In genomic region chr11:122632178-122632824, GRCh38 we compare ENCODE assay signal across 19 cellular contexts. TPM values are rescaled to one million over a fixed set of nuclear protein-coding genes. Genes with fewer than 3 reads are reported as not detected.
A peak's percentile ranks its signal among the peaks of the same experiment; 100 is the strongest.
DNase-seq lines count a peak whose midpoint lies in the region; ATAC-seq and TF ChIP-seq lines count a peak whose summit lies in the region.
"Had no signal": no experiment of that assay in that cellular context is flagged by ENCODE, and none has a peak within 500 bp of the region (broad histone marks: within the 10 kb centered on the region; RNA-seq: fewer than 3 reads in every experiment).

No MANE protein-coding gene starts in this region.

- H3K4me1 Mint-ChIP-seq in HFFc6 (ENCODE audit: low read depth) (peaks cover 62% of the 10 kb centered on the region), neural progenitor cell (peaks cover 9% of the 10 kb centered on the region)

- H3K36me3 Mint-ChIP-seq in HFFc6 (ENCODE audit: low read depth) (no peaks in the 10 kb centered on the region), neural progenitor cell (no peaks in the 10 kb centered on the region)
- H3K36me3 Mint-ChIP-seq: WTC11 had no signal

- peak overlapping the region; percentile 14; the same call in 1 of the 2 replicates for H3K4me2 ChIP-seq in DND-41 (ENCODE audit: insufficient read depth, low read length)
- H3K4me2 ChIP-seq in neural progenitor cell = no peak overlapping the region
- H3K4me2 ChIP-seq: KMS-11 had no signal

- intact Hi-C loops in tibial artery (cut with DNase I; ENCODE audit: low total_unique reads) = loop anchor here (2.0 kb wide), 1 partner anchor 148 kb away; no protein-coding TSS in a partner anchor

- H3K9ac ChIP-seq in DND-41 (ENCODE audit: low read depth, low read length) (no peak overlapping the region), neural progenitor cell (no peak overlapping the region)
- H3K9ac ChIP-seq: KMS-11 had no signal

- ATAC-seq in DND-41 (ENCODE audit: insufficient read depth, low read depth) = peak; percentile 57
- ATAC-seq: WTC11 had no signal

- peak overlapping the region; percentile 35 for H3K4me3 Mint-ChIP-seq in HFFc6
- H3K4me3 Mint-ChIP-seq in neural progenitor cell = no peak overlapping the region
- H3K4me3 Mint-ChIP-seq: dendritic cell treated with granulocyte-macrophage colony-stimulating factor and Interleukin-4, amounts not matched to agents 40 ng/mL and 50 ng/mL, for 4 days; nephron progenitor cell; WTC11 had no signal

- H4K20me1 ChIP-seq in DND-41 (ENCODE audit: insufficient read depth, low read length) (no peaks in the 10 kb centered on the region), neural progenitor cell (ENCODE audit: low read depth) (no peaks in the 10 kb centered on the region)

- DNase-seq in DND-41 (peak; percentile 55), HFFc6 (no peak), amniotic epithelial cell (ENCODE audit: low read depth) (peak; percentile 51), neural progenitor cell (ENCODE audit: low spot score) (no peak), putamen (ENCODE audit: low spot score) (no peak), tibial artery (no peak), SW480 (ENCODE audit: low spot score) (no peak)
- DNase-seq: activated effector memory CD4-positive, alpha-beta T cell treated with anti-CD3 and anti-CD28 coated beads, Interleukin-2, amount 50 U/mL, for 16 hours; activated T-cell treated with anti-CD3 and anti-CD28 coated beads for 4 hours; COR-L47; H7; left ventricle myocardium inferior; NCI-H1048; nephron progenitor cell had no signal

- no peaks in the 10 kb centered on the region for H3K9me3 Mint-ChIP-seq in HFFc6
- H3K9me3 Mint-ChIP-seq in neural progenitor cell = no peaks in the 10 kb centered on the region
- H3K9me3 Mint-ChIP-seq: dendritic cell treated with granulocyte-macrophage colony-stimulating factor and Interleukin-4, amounts not matched to agents 40 ng/mL and 50 ng/mL, for 4 days; nephron progenitor cell; WTC11 had no signal

- H3F3A ChIP-seq in neural progenitor cell (ENCODE audit: low read depth) = no peaks in the 10 kb centered on the region

- no peaks in the 10 kb centered on the region for H3K9me3 ChIP-seq in DND-41 (ENCODE audit: insufficient read depth, low read length, severe bottlenecking)
- H3K9me3 ChIP-seq in neural progenitor cell (ENCODE audit: low read depth) = no peaks in the 10 kb centered on the region
- no peaks in the 10 kb centered on the region for H3K9me3 ChIP-seq in tibial artery
- H3K9me3 ChIP-seq: left ventricle myocardium inferior, suprapubic skin had no signal

- H3K4me1 ChIP-seq in DND-41 (ENCODE audit: insufficient read depth, low read length) (peaks cover 46% of the 10 kb centered on the region), neural progenitor cell (peaks cover 3% of the 10 kb centered on the region), tibial artery (no peaks in the 10 kb centered on the region)
- H3K4me1 ChIP-seq: suprapubic skin had no signal

- H3K27me3 Mint-ChIP-seq in HFFc6 (ENCODE audit: insufficient read depth) (peaks cover 3% of the 10 kb centered on the region), neural progenitor cell (ENCODE audit: insufficient read depth, low read depth) (peaks cover 3% of the 10 kb centered on the region)
- H3K27me3 Mint-ChIP-seq: dendritic cell treated with granulocyte-macrophage colony-stimulating factor and Interleukin-4, amounts not matched to agents 40 ng/mL and 50 ng/mL, for 4 days had no signal

- no peak overlapping the region for H2AFZ ChIP-seq in DND-41 (ENCODE audit: low read depth, low read length)
- no peak overlapping the region for H2AFZ ChIP-seq in neural progenitor cell (replicated peaks)

- peak overlapping the region; percentile 22; the same call in 1 of the 2 replicates for H3K27ac ChIP-seq in DND-41 (ENCODE audit: low read length)
- H3K27ac ChIP-seq in neural progenitor cell = no peak overlapping the region
- no peak overlapping the region for H3K27ac ChIP-seq in tibial artery
- H3K27ac ChIP-seq: KMS-11, left ventricle myocardium inferior, suprapubic skin had no signal

- no peak overlapping the region for H3K4me3 ChIP-seq in DND-41 (ENCODE audit: low read depth in 1 of 2, low read length in 2 of 2)
- no peak overlapping the region for H3K4me3 ChIP-seq in neural progenitor cell
- H3K4me3 ChIP-seq in tibial artery = no peak overlapping the region
- H3K4me3 ChIP-seq: left ventricle myocardium inferior, suprapubic skin had no signal

- H3K27me3 ChIP-seq in DND-41 (ENCODE audit: insufficient read depth, low read length, poor library complexity) = no peaks in the 10 kb centered on the region
- H3K27me3 ChIP-seq in neural progenitor cell = no peaks in the 10 kb centered on the region
- H3K27me3 ChIP-seq in tibial artery = peaks cover 0 to 24% of the 10 kb centered on the region in 2 donors

- TF ChIP-seq CTCF in DND-41 (IDR thresholded peaks at IDR 0.05; ENCODE audit: borderline replicate concordance, extremely low read depth, low read length, poor library complexity, severe bottlenecking) (no peak), HFFc6 (IDR thresholded peaks at IDR 0.05) (no peak), neural progenitor cell (IDR thresholded peaks at IDR 0.05) (no peak), tibial artery (IDR thresholded peaks at IDR 0.05) (no peak)

- H3K27ac Mint-ChIP-seq in HFFc6 (peak overlapping the region; percentile 73), neural progenitor cell (peak overlapping the region; percentile 57)
- H3K27ac Mint-ChIP-seq: dendritic cell treated with granulocyte-macrophage colony-stimulating factor and Interleukin-4, amounts not matched to agents 40 ng/mL and 50 ng/mL, for 4 days; nephron progenitor cell; progenitor cell of endocrine pancreas; WTC11 had no signal

- no peaks in the 10 kb centered on the region for H3K36me3 ChIP-seq in DND-41 (ENCODE audit: insufficient read depth, low read length)
- H3K36me3 ChIP-seq in neural progenitor cell = no peaks in the 10 kb centered on the region
- H3K36me3 ChIP-seq in tibial artery = no peaks in the 10 kb centered on the region
- H3K36me3 ChIP-seq: left ventricle myocardium inferior, suprapubic skin had no signal

- H3K79me2 ChIP-seq in DND-41 (ENCODE audit: insufficient read depth, low read length) = no peaks in the 10 kb centered on the region
- no peaks in the 10 kb centered on the region for H3K79me2 ChIP-seq in neural progenitor cell (ENCODE audit: low read depth)

RNA-seq across cellular contexts. Expression of gene UBASH3B, which starts 23.2 kb away (rescaled TPM):
- total RNA-seq in HFFc6 (2021; fragmentation: NEBNext Ultra II Directional; extraction: Animal tissue kit (Norgen Biotek cat#: 25700)) = 10 to 100 TPM; 44.6 to 60.4 (median 52.9) TPM
- total RNA-seq in neural progenitor cell (ENCODE audit: low replicate concordance) = 2.0 and 5.5 TPM in 2 replicates

Comparison
In these comparisons a context has a peak if more than half of its experiments do, and no peak if none do; other contexts are left out.
1. DNase-seq: peak in DND-41 (single experiment) and amniotic epithelial cell (single experiment); none in HFFc6 (single experiment), neural progenitor cell (single experiment), putamen (single experiment), tibial artery (0 of 2) and SW480 (single experiment).